Comparison of ENCODE assay signal across 1 cellular context in genomic region chr9:136950656-136951030, GRCh38.
TF ChIP-seq lines count a peak whose summit lies in the region.

No MANE protein-coding gene starts in this region.

TF ChIP-seq in GM12878, 131 proteins besides CTCF, POLR2A, EP300 and RAD21:
- TF ChIP-seq SP1 (IDR thresholded peaks at IDR 0.05; ENCODE audit: low read depth, low read length) = no peak
